1 cellular context compared by ENCODE assay signal in the genomic region with DNA sequence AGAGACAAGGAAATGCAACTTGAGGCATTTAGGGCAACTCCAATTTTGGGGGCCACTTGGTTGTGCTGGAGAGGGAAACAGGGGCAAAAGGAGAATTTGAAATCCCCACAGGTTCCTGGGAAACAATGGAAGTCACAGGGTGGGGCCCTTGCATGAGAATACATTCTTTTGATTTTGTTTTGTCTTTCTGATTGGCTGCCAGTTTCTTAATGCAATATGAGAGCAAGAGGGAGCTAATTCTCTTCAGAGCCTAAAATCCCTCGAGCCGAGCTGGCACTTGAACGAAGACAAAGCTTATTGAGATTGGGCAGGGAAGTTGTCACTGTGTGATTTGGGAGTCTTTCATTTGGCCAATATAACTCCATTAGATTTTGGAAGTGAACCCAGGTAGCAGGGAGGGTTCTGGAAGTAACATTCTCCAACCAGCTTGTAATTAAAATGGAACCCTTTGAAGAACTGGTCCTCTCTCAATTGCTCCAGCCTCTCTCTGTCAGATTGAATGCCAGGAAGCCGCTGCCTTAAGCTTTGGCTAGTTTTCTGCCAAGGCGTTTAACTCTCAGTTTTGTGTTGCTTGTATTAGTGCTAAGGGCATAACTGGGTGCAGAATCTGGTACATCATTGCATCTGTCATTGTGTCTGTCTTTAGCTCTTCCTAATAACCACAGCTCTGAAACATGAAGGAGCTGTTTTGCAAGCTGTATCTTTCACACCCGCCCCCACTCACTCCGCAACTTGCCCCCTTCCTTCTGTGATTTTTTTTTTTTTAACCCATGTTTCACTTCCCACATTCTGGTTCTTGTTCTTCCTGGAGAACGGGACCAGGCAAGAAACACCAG.
TF ChIP-seq lines count a peak whose summit lies in the region.

No MANE protein-coding gene starts in this region.

TF ChIP-seq in HepG2, 621 proteins besides CTCF, POLR2A, EP300 and RAD21 (continued from another document):
- TF ChIP-seq, protein P1, sequence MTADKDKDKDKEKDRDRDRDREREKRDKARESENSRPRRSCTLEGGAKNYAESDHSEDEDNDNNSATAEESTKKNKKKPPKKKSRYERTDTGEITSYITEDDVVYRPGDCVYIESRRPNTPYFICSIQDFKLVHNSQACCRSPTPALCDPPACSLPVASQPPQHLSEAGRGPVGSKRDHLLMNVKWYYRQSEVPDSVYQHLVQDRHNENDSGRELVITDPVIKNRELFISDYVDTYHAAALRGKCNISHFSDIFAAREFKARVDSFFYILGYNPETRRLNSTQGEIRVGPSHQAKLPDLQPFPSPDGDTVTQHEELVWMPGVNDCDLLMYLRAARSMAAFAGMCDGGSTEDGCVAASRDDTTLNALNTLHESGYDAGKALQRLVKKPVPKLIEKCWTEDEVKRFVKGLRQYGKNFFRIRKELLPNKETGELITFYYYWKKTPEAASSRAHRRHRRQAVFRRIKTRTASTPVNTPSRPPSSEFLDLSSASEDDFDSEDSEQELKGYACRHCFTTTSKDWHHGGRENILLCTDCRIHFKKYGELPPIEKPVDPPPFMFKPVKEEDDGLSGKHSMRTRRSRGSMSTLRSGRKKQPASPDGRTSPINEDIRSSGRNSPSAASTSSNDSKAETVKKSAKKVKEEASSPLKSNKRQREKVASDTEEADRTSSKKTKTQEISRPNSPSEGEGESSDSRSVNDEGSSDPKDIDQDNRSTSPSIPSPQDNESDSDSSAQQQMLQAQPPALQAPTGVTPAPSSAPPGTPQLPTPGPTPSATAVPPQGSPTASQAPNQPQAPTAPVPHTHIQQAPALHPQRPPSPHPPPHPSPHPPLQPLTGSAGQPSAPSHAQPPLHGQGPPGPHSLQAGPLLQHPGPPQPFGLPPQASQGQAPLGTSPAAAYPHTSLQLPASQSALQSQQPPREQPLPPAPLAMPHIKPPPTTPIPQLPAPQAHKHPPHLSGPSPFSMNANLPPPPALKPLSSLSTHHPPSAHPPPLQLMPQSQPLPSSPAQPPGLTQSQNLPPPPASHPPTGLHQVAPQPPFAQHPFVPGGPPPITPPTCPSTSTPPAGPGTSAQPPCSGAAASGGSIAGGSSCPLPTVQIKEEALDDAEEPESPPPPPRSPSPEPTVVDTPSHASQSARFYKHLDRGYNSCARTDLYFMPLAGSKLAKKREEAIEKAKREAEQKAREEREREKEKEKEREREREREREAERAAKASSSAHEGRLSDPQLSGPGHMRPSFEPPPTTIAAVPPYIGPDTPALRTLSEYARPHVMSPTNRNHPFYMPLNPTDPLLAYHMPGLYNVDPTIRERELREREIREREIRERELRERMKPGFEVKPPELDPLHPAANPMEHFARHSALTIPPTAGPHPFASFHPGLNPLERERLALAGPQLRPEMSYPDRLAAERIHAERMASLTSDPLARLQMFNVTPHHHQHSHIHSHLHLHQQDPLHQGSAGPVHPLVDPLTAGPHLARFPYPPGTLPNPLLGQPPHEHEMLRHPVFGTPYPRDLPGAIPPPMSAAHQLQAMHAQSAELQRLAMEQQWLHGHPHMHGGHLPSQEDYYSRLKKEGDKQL (CRISPR knock-in tag; IDR thresholded peaks at IDR 0.05; ENCODE audit: low read depth) = no peak
- TF ChIP-seq, protein P2, sequence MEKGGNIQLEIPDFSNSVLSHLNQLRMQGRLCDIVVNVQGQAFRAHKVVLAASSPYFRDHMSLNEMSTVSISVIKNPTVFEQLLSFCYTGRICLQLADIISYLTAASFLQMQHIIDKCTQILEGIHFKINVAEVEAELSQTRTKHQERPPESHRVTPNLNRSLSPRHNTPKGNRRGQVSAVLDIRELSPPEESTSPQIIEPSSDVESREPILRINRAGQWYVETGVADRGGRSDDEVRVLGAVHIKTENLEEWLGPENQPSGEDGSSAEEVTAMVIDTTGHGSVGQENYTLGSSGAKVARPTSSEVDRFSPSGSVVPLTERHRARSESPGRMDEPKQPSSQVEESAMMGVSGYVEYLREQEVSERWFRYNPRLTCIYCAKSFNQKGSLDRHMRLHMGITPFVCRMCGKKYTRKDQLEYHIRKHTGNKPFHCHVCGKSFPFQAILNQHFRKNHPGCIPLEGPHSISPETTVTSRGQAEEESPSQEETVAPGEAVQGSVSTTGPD (CRISPR knock-in tag; IDR thresholded peaks at IDR 0.05) = no peak
- TF ChIP-seq IRX3 (CRISPR knock-in tag; IDR thresholded peaks at IDR 0.05; ENCODE audit: borderline replicate concordance, low read depth) (no peak), ZNF737 (CRISPR knock-in tag; IDR thresholded peaks at IDR 0.05; ENCODE audit: borderline replicate concordance) (no peak), ESRRA (CRISPR knock-in tag; IDR thresholded peaks at IDR 0.05; ENCODE audit: low read depth) (no peak), LCORL (IDR thresholded peaks at IDR 0.05) (no peak), LCORL (CRISPR knock-in tag; IDR thresholded peaks at IDR 0.05) (no peak), ZNF652 (CRISPR knock-in tag; IDR thresholded peaks at IDR 0.05; ENCODE audit: borderline replicate concordance, low read depth) (no peak), SMARCC2 (IDR thresholded peaks at IDR 0.05) (no peak), NPAS2 (CRISPR knock-in tag; IDR thresholded peaks at IDR 0.05; ENCODE audit: borderline replicate concordance) (no peak), ZNF205 (CRISPR knock-in tag; IDR thresholded peaks at IDR 0.05) (no peak)
- TF ChIP-seq, protein P3, sequence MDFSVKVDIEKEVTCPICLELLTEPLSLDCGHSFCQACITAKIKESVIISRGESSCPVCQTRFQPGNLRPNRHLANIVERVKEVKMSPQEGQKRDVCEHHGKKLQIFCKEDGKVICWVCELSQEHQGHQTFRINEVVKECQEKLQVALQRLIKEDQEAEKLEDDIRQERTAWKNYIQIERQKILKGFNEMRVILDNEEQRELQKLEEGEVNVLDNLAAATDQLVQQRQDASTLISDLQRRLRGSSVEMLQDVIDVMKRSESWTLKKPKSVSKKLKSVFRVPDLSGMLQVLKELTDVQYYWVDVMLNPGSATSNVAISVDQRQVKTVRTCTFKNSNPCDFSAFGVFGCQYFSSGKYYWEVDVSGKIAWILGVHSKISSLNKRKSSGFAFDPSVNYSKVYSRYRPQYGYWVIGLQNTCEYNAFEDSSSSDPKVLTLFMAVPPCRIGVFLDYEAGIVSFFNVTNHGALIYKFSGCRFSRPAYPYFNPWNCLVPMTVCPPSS (IDR thresholded peaks at IDR 0.05) = no peak
